In genomic region chr7:117097860-117098259, GRCh38 we compare ENCODE assay signal across 2 cellular contexts.
TF ChIP-seq lines count a peak whose summit lies in the region.

No MANE protein-coding gene starts in this region.

TF ChIP-seq in SK-N-SH treated with all-trans-retinoic acid at 6 μM for 48 hours, 23 proteins besides CTCF, POLR2A, EP300 and RAD21 (continued from another document):
- TF ChIP-seq PPARA (CRISPR knock-in tag; IDR thresholded peaks at IDR 0.05; ENCODE audit: borderline replicate concordance) (no peak), CSDC2 (CRISPR knock-in tag; IDR thresholded peaks at IDR 0.05) (no peak), BACH2 (CRISPR knock-in tag; IDR thresholded peaks at IDR 0.05; ENCODE audit: borderline replicate concordance) (no peak)

TF ChIP-seq in liver, 16 proteins besides CTCF, POLR2A, EP300 and RAD21 (continued from another document):
- no peak for TF ChIP-seq ATF3 (IDR thresholded peaks at IDR 0.05)
- peak in 1 of 2 donors; percentile 15 for TF ChIP-seq RXRA (IDR thresholded peaks at IDR 0.05)
- peak; percentile 51 for TF ChIP-seq FOXA2 (IDR thresholded peaks at IDR 0.05)
- TF ChIP-seq GABPA (IDR thresholded peaks at IDR 0.05 in 1 of 2, conservative IDR thresholded peaks at IDR 0.05 in 1 of 2) = no peak
TF ChIP-seq in liver: peak in this region for 3.
